Comparison of ENCODE assay signal across 29 cellular contexts in the genomic region with DNA sequence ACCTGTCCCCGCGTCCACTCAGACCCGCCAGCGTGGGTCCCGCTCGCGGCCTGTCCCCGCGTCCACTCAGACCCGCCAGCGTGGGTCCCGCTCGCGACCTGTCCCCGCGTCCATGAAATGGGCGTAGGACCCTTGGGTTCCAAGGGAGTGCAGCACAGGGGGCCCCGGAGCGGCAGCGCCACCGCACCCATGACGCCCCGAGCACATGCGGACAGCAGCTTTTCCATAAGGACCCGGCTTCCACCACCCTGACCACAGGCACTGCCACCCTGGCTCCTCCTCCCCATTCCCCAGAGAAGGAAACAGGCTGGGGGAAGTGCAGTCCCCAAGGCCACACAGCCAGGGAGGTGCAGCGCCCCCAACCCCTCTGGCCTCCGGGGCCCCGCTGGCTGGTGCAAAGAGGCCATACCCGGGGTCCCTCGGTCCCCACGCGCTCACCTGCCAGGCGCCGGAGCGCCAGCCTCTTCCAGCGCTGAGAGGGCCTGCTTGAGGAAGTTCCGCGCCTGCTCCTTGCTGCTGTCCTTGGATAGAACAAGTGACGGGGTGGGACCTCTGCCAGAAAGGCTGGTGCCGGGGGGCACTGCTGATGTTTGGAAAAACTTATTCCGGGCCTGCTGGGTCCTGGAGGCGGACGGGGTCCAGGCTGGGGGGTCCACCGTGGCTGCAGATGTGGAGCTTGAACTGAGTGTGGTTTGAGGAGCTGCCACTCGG.
"Had no signal": no experiment of that assay in that cellular context is flagged by ENCODE, and none has a peak within 500 bp of the region (broad histone marks: within the 10 kb centered on the region; RNA-seq: fewer than 3 reads in every experiment).

No MANE protein-coding gene starts in this region.

- H3K27ac ChIP-seq: ascending aorta, cardiac muscle cell, VCaP had no signal

- H3K4me1 ChIP-seq: ascending aorta had no signal

- H3K4me3 ChIP-seq: ascending aorta, cardiac muscle cell had no signal

- H3K27me3 ChIP-seq: ascending aorta, cardiac muscle cell had no signal

- DNase-seq: activated B cell treated with CpG ODN at 0.5 μM for 24 hours; activated CD4-positive, alpha-beta memory T cell treated with anti-CD3 and anti-CD28 coated beads for 36 hours; activated CD4-positive, alpha-beta T cell treated with anti-CD3 and anti-CD28 coated beads for 4 hours; activated CD4-positive, alpha-beta T cell treated with anti-CD3 and anti-CD28 coated beads, Interleukin-2, amount 10 ng/mL, durations not matched to agents 24 days and 14 days; activated CD4-positive, alpha-beta T cell treated with anti-CD3 and anti-CD28 coated beads, Interleukin-2, amount 50 U/mL, for 1 hour; activated CD4-positive, alpha-beta T cell treated with anti-CD3 and anti-CD28 coated beads, Interleukin-2, amount 50 U/mL, for 4 hours; activated CD4-positive, CD25-positive, alpha-beta regulatory T cell treated with anti-CD3 and anti-CD28 coated beads, Interleukin-2, amount 50 U/mL, for 72 hours; activated CD8-positive, alpha-beta memory T cell treated with anti-CD3 and anti-CD28 coated beads, Interleukin-2, amount 50 U/mL, for 4 hours; activated CD8-positive, alpha-beta T cell treated with anti-CD3 and anti-CD28 coated beads for 36 hours; activated effector memory CD4-positive, alpha-beta T cell treated with anti-CD3 and anti-CD28 coated beads, Interleukin-2, amount 50 U/mL, for 16 hours; activated gamma-delta T cell treated with Interleukin-2 at 50 U/mL for 16 hours; activated naive CD4-positive, alpha-beta T cell; activated naive CD4-positive, alpha-beta T cell treated with anti-CD3 and anti-CD28 coated beads for 36 hours; activated naive CD4-positive, alpha-beta T cell treated with anti-CD3 and anti-CD28 coated beads, Interleukin-2, amount 50 U/mL, for 16 hours; activated naive CD8-positive, alpha-beta T cell treated with anti-CD3 and anti-CD28 coated beads for 36 hours; activated T-cell treated with anti-CD3 and anti-CD28 coated beads for 4 hours; activated T-cell treated with anti-CD3 and anti-CD28 coated beads, Interleukin-2, amount 50 U/mL, for 1 hour; activated T-cell treated with anti-CD3 and anti-CD28 coated beads, Interleukin-2, amount 50 U/mL, for 4 hours; activated T-cell treated with anti-CD3 and anti-CD28 coated beads, Interleukin-2, amount 50 U/mL, for 72 hours; amygdala; caudate nucleus; cerebellar nuclear complex; T-helper 2 cell; T-helper 9 cell had no signal

- H3K9me3 ChIP-seq: ascending aorta had no signal

- H3K36me3 ChIP-seq: cardiac muscle cell had no signal

- ATAC-seq: activated CD8-positive, alpha-beta T cell treated with anti-CD3 and anti-CD28 coated beads for 36 hours; activated naive CD4-positive, alpha-beta T cell treated with anti-CD3 and anti-CD28 coated beads, Interleukin-2, amount 50 U/mL, for 72 hours; activated T-cell treated with anti-CD3 and anti-CD28 coated beads, Interleukin-2, amount 50 U/mL, for 4 hours; activated T-cell treated with anti-CD3 and anti-CD28 coated beads, Interleukin-2, amount 50 U/mL, for 72 hours; activated T-helper 17 cell treated with anti-CD3 and anti-CD28 coated beads, Interleukin-2, amount 50 U/mL, for 72 hours had no signal
